In genomic region chr9:98869866-98870265, GRCh38 we compare ENCODE assay signal across 20 cellular contexts.
"Had no signal": no experiment of that assay in that cellular context is flagged by ENCODE, and none has a peak within 500 bp of the region (broad histone marks: within the 10 kb centered on the region; RNA-seq: fewer than 3 reads in every experiment).

No MANE protein-coding gene starts in this region.

- H3K27ac Mint-ChIP-seq: dendritic cell treated with granulocyte-macrophage colony-stimulating factor and Interleukin-4, amounts not matched to agents 40 ng/mL and 50 ng/mL, for 4 days; immature natural killer cell; naive thymus-derived CD4-positive, alpha-beta T cell; nephron progenitor cell; stimulated activated effector memory CD8-positive, alpha-beta T cell treated with anti-CD3 and anti-CD28 coated beads, Interleukin-12 subunit alpha, Interleukin-12 subunit beta, amount 100 ng/mL, for 72 hours had no signal

- H3K9me3 ChIP-seq: esophagus squamous epithelium, gastroesophageal sphincter, prostate gland, right lobe of liver, tibial artery, upper lobe of left lung, uterus had no signal

- DNase-seq: esophagus squamous epithelium; foreskin fibroblast; immature natural killer cell; left colon; naive thymus-derived CD4-positive, alpha-beta T cell; nephron progenitor cell; retina; right lobe of liver; stimulated activated CD4-positive, alpha-beta T cell treated with anti-CD3 and anti-CD28 coated beads, Interleukin-4, amount 100 ng/mL, for 1 hour; stimulated activated CD8-positive, alpha-beta memory T cell treated with anti-CD3 and anti-CD28 coated beads, Interleukin-4, amount 100 ng/mL, for 48 hours; stimulated activated naive CD8-positive, alpha-beta T cell treated with anti-CD3 and anti-CD28 coated beads, Interleukin-15, Interleukin-2, amounts not matched to agents 100 U/mL and 50 U/mL, for 24 hours; tibial artery; upper lobe of left lung; uterus had no signal

- ATAC-seq: gastroesophageal sphincter; left colon; naive thymus-derived CD4-positive, alpha-beta T cell; right lobe of liver; stimulated activated effector memory CD8-positive, alpha-beta T cell treated with anti-CD3 and anti-CD28 coated beads, Interleukin-12 subunit alpha, Interleukin-12 subunit beta, amount 100 ng/mL, for 72 hours; stimulated activated naive CD8-positive, alpha-beta T cell treated with anti-CD3 and anti-CD28 coated beads, Interleukin-15, Interleukin-2, amounts not matched to agents 100 U/mL and 50 U/mL, for 24 hours had no signal

- H3K4me1 ChIP-seq: parathyroid adenoma, prostate gland, uterus had no signal

- H3K27ac ChIP-seq: esophagus squamous epithelium, parathyroid adenoma, prostate gland, right lobe of liver, tibial artery, upper lobe of left lung, uterus had no signal

- H3K27me3 Mint-ChIP-seq: dendritic cell treated with granulocyte-macrophage colony-stimulating factor and Interleukin-4, amounts not matched to agents 40 ng/mL and 50 ng/mL, for 4 days had no signal

- H3K36me3 Mint-ChIP-seq: stimulated activated effector memory CD8-positive, alpha-beta T cell treated with anti-CD3 and anti-CD28 coated beads, Interleukin-12 subunit alpha, Interleukin-12 subunit beta, amount 100 ng/mL, for 72 hours had no signal

- H3K27me3 ChIP-seq: esophagus squamous epithelium, gastroesophageal sphincter, right lobe of liver, tibial artery, upper lobe of left lung, uterus had no signal

- H3K9me3 Mint-ChIP-seq: dendritic cell treated with granulocyte-macrophage colony-stimulating factor and Interleukin-4, amounts not matched to agents 40 ng/mL and 50 ng/mL, for 4 days; stimulated activated effector memory CD8-positive, alpha-beta T cell treated with anti-CD3 and anti-CD28 coated beads, Interleukin-12 subunit alpha, Interleukin-12 subunit beta, amount 100 ng/mL, for 72 hours had no signal

- H3K9ac ChIP-seq: parathyroid adenoma had no signal

- H3K4me1 Mint-ChIP-seq: immature natural killer cell, nephron progenitor cell had no signal

- FAIRE-seq: keratinocyte had no signal

- H3K4me3 ChIP-seq: esophagus squamous epithelium, gastroesophageal sphincter, prostate gland, right lobe of liver, tibial artery, upper lobe of left lung, uterus had no signal

- H3K79me2 ChIP-seq: parathyroid adenoma had no signal

- H2AFZ ChIP-seq: parathyroid adenoma had no signal

- H3K36me3 ChIP-seq: esophagus squamous epithelium, gastroesophageal sphincter, prostate gland, right lobe of liver, tibial artery, upper lobe of left lung, uterus had no signal

- H3K4me3 Mint-ChIP-seq: dendritic cell treated with granulocyte-macrophage colony-stimulating factor and Interleukin-4, amounts not matched to agents 40 ng/mL and 50 ng/mL, for 4 days; immature natural killer cell; naive thymus-derived CD4-positive, alpha-beta T cell; nephron progenitor cell; stimulated activated effector memory CD8-positive, alpha-beta T cell treated with anti-CD3 and anti-CD28 coated beads, Interleukin-12 subunit alpha, Interleukin-12 subunit beta, amount 100 ng/mL, for 72 hours had no signal
